In the genomic region with DNA sequence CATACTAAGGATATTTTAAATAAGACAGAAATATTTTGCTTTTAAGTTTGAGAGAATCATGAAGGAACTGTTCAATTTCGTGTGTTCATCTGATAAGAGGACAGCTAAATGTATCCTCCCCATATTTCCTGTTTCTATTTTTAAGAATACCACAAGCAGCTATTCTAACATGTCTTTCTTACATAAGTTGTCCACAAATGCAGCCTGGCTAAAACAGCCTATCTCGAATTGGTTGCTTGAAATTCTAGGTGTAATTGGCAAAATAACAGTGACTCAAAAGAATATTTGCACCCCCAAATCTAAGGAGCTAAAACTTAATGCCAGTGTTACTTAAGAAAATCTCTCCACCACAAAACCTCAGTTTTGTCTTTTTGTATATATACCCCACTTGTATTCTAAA, we compare ENCODE assay signal across 11 cellular contexts. TPM values are rescaled to one million over a fixed set of nuclear protein-coding genes. Genes with fewer than 3 reads are reported as not detected.
A peak's percentile ranks its signal among the peaks of the same experiment; 100 is the strongest.
DNase-seq lines count a peak whose midpoint lies in the region; ATAC-seq and TF ChIP-seq lines count a peak whose summit lies in the region.
"Had no signal": no experiment of that assay in that cellular context is flagged by ENCODE, and none has a peak within 500 bp of the region (broad histone marks: within the 10 kb centered on the region; RNA-seq: fewer than 3 reads in every experiment).

No MANE protein-coding gene starts in this region.

- CTCF ChIA-PET in activated CD8-positive, alpha-beta memory T cell treated with anti-CD3 and anti-CD28 coated beads, Interleukin-2, amount 10 ng/mL, durations not matched to agents 7 days and 5 days (lab: Charles Lee) = interaction anchor here (0.8 to 1.6 kb wide), 5 partner anchors 17 to 353 kb away, joined by 3 to 5 read pairs (median 3); a partner anchor contains a TSS
- CTCF ChIA-PET in activated B cell treated with CpG ODN at 0.5 μM for 24 hours (lab: Charles Lee) (interaction anchor here (0.9 to 1.5 kb wide), 2 partner anchors 35 to 58 kb away, joined by 3 to 6 read pairs; a partner anchor contains a TSS), HEK293T (lab: Yijun Ruan, JAX) (no interaction called here)

- no peaks in the 10 kb centered on the region for H3K79me2 ChIP-seq in smooth muscle cell (ENCODE audit: low read depth)

- peak; percentile 67 for ATAC-seq in activated CD8-positive, alpha-beta memory T cell treated with anti-CD3 and anti-CD28 coated beads, Interleukin-2, amount 10 ng/mL, durations not matched to agents 7 days and 5 days
- ATAC-seq in HG03342 (IDR thresholded peaks at IDR 0.05; ENCODE audit: unreplicated experiment) (peak; percentile 36), activated B cell treated with CpG ODN at 0.5 μM for 24 hours (ENCODE audit: low read depth) (peak; percentile 50), HG02571 (IDR thresholded peaks at IDR 0.05; ENCODE audit: unreplicated experiment) (no peak)

- no peaks in the 10 kb centered on the region for H4K20me1 ChIP-seq in smooth muscle cell (ENCODE audit: low read depth)

- H3K36me3 Mint-ChIP-seq in activated CD8-positive, alpha-beta memory T cell treated with anti-CD3 and anti-CD28 coated beads, Interleukin-2, amount 10 ng/mL, durations not matched to agents 7 days and 5 days = peaks cover 51% of the 10 kb centered on the region
- H3K36me3 Mint-ChIP-seq in activated B cell treated with CpG ODN at 0.5 μM for 24 hours (ENCODE audit: low read depth) (peaks cover 66% of the 10 kb centered on the region), nephron progenitor cell (ENCODE audit: low read depth) (no peaks in the 10 kb centered on the region)

- no peak overlapping the region for H3K9ac ChIP-seq in smooth muscle cell (ENCODE audit: low read depth)

- H2AFZ ChIP-seq in smooth muscle cell (ENCODE audit: low read depth) = no peak overlapping the region

- intact Hi-C loops in activated B cell treated with CpG ODN at 0.5 μM for 24 hours (cut with micrococcal nuclease) = loop anchor here (1.0 to 10.0 kb wide), 4 partner anchors 35 to 1231 kb away; a partner anchor contains a TSS

- H3K36me3 ChIP-seq in smooth muscle cell (ENCODE audit: low read depth) = no peaks in the 10 kb centered on the region
- H3K36me3 ChIP-seq: MG63 had no signal

- POLR2A ChIA-PET in activated B cell treated with CpG ODN at 0.5 μM for 24 hours (lab: Charles Lee) = interaction anchor here (0.6 to 2.5 kb wide), 11 partner anchors 9 to 131 kb away, joined by 3 to 12 read pairs (median 3); a partner anchor contains a TSS
- POLR2A ChIA-PET in HEK293T (lab: Yijun Ruan, JAX) = no interaction called here

- peak overlapping the region; percentile 43 for H3K4me2 ChIP-seq in smooth muscle cell

- H3K4me3 ChIP-seq in smooth muscle cell = no peak overlapping the region
- H3K4me3 ChIP-seq: MG63 had no signal

- no peaks in the 10 kb centered on the region for H3K4me1 ChIP-seq in smooth muscle cell (ENCODE audit: low read depth)

- H3K27ac ChIP-seq in smooth muscle cell (ENCODE audit: low read depth) = no peak overlapping the region

- peak overlapping the region; percentile 34 for H3K4me3 Mint-ChIP-seq in activated CD8-positive, alpha-beta memory T cell treated with anti-CD3 and anti-CD28 coated beads, Interleukin-2, amount 10 ng/mL, durations not matched to agents 7 days and 5 days
- H3K4me3 Mint-ChIP-seq in activated B cell treated with CpG ODN at 0.5 μM for 24 hours = peak overlapping the region; percentile 68
- no peak overlapping the region for H3K4me3 Mint-ChIP-seq in nephron progenitor cell

- H3K9me3 ChIP-seq in smooth muscle cell (replicated peaks; ENCODE audit: low read depth) = no peaks in the 10 kb centered on the region
- H3K9me3 ChIP-seq: MG63 had no signal

- H3K27ac Mint-ChIP-seq in activated CD8-positive, alpha-beta memory T cell treated with anti-CD3 and anti-CD28 coated beads, Interleukin-2, amount 10 ng/mL, durations not matched to agents 7 days and 5 days = peak overlapping the region; percentile 73
- H3K27ac Mint-ChIP-seq in activated B cell treated with CpG ODN at 0.5 μM for 24 hours (peak overlapping the region; percentile 65), nephron progenitor cell (no peak overlapping the region)

- DNase-seq in activated CD8-positive, alpha-beta memory T cell treated with anti-CD3 and anti-CD28 coated beads, Interleukin-2, amount 10 ng/mL, durations not matched to agents 7 days and 5 days = peak; percentile 47
- no peak for DNase-seq in activated CD8-positive, alpha-beta memory T cell treated with anti-CD3 and anti-CD28 coated beads for 24 hours
- DNase-seq in activated B cell treated with CpG ODN at 0.5 μM for 24 hours (no peak), smooth muscle cell (lab: John Stamatoyannopoulos, UW; ENCODE audit: unreplicated experiment) (no peak), nephron progenitor cell (no peak), HEK293T (ENCODE audit: extremely low spot score) (no peak)
- DNase-seq: ACHN, MG63 had no signal

- no peaks in the 10 kb centered on the region for H3K9me3 Mint-ChIP-seq in activated CD8-positive, alpha-beta memory T cell treated with anti-CD3 and anti-CD28 coated beads, Interleukin-2, amount 10 ng/mL, durations not matched to agents 7 days and 5 days (ENCODE audit: low read depth)
- H3K9me3 Mint-ChIP-seq in activated B cell treated with CpG ODN at 0.5 μM for 24 hours (peaks cover 2% of the 10 kb centered on the region), nephron progenitor cell (no peaks in the 10 kb centered on the region)

- 35% methylated on average over 2 of the region's 2 CpGs for WGBS in smooth muscle cell (ENCODE audit: low lambda C conversion rate)

- no peak for TF ChIP-seq CTCF in activated B cell treated with CpG ODN at 0.5 μM for 24 hours (IDR thresholded peaks at IDR 0.05)
- no peak for TF ChIP-seq CTCF in smooth muscle cell (IDR thresholded peaks at IDR 0.05; ENCODE audit: borderline replicate concordance, insufficient read depth, poor library complexity, severe bottlenecking)
- TF ChIP-seq CTCF in nephron progenitor cell (IDR thresholded peaks at IDR 0.05) = no peak

- H3K27me3 ChIP-seq in smooth muscle cell (ENCODE audit: low read depth) = no peaks in the 10 kb centered on the region

- no peaks in the 10 kb centered on the region for H3F3A ChIP-seq in smooth muscle cell (ENCODE audit: low read depth)

- peaks cover 69% of the 10 kb centered on the region for H3K4me1 Mint-ChIP-seq in activated CD8-positive, alpha-beta memory T cell treated with anti-CD3 and anti-CD28 coated beads, Interleukin-2, amount 10 ng/mL, durations not matched to agents 7 days and 5 days
- H3K4me1 Mint-ChIP-seq in activated B cell treated with CpG ODN at 0.5 μM for 24 hours (peaks cover 91% of the 10 kb centered on the region), nephron progenitor cell (peaks cover 4% of the 10 kb centered on the region)

- H3K27me3 Mint-ChIP-seq in activated CD8-positive, alpha-beta memory T cell treated with anti-CD3 and anti-CD28 coated beads, Interleukin-2, amount 10 ng/mL, durations not matched to agents 7 days and 5 days = no peaks in the 10 kb centered on the region
- no peaks in the 10 kb centered on the region for H3K27me3 Mint-ChIP-seq in activated B cell treated with CpG ODN at 0.5 μM for 24 hours
- no peaks in the 10 kb centered on the region for H3K27me3 Mint-ChIP-seq in nephron progenitor cell (ENCODE audit: low read depth, poor library complexity)

TF ChIP-seq in HEK293T, 16 proteins besides CTCF, POLR2A, EP300 and RAD21:
- TF ChIP-seq NFRKB (IDR thresholded peaks at IDR 0.05) (no peak), ARNT (IDR thresholded peaks at IDR 0.05) (no peak), FOXA1 (IDR thresholded peaks at IDR 0.05) (no peak), CTBP1 (IDR thresholded peaks at IDR 0.05; ENCODE audit: borderline replicate concordance) (no peak), FOXK2 (IDR thresholded peaks at IDR 0.05) (no peak), BHLHE40 (IDR thresholded peaks at IDR 0.05; ENCODE audit: borderline replicate concordance) (no peak), HDGF (IDR thresholded peaks at IDR 0.05; ENCODE audit: borderline replicate concordance) (no peak), FOXM1 (IDR thresholded peaks at IDR 0.05; ENCODE audit: borderline replicate concordance) (no peak), SUZ12 (IDR thresholded peaks at IDR 0.05) (no peak), SP1 (IDR thresholded peaks at IDR 0.05) (no peak), TARDBP (IDR thresholded peaks at IDR 0.05) (no peak), LEF1 (IDR thresholded peaks at IDR 0.05; ENCODE audit: borderline replicate concordance) (no peak), ELF4 (IDR thresholded peaks at IDR 0.05) (no peak), L3MBTL2 (conservative IDR thresholded peaks at IDR 0.05) (no peak), ZNF384 (IDR thresholded peaks at IDR 0.05) (no peak)
- TF ChIP-seq, protein P1, sequence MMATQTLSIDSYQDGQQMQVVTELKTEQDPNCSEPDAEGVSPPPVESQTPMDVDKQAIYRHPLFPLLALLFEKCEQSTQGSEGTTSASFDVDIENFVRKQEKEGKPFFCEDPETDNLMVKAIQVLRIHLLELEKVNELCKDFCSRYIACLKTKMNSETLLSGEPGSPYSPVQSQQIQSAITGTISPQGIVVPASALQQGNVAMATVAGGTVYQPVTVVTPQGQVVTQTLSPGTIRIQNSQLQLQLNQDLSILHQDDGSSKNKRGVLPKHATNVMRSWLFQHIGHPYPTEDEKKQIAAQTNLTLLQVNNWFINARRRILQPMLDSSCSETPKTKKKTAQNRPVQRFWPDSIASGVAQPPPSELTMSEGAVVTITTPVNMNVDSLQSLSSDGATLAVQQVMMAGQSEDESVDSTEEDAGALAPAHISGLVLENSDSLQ (IDR thresholded peaks at IDR 0.05) = no peak

RNA-seq across cellular contexts. Expression of a gene that starts 35.0 kb away (rescaled TPM):
- 10 to 100 TPM; 16.2 to 17.1 TPM for total RNA-seq in activated CD8-positive, alpha-beta memory T cell treated with anti-CD3 and anti-CD28 coated beads, Interleukin-2, amount 10 ng/mL, durations not matched to agents 7 days and 5 days
- total RNA-seq in activated B cell treated with CpG ODN at 0.5 μM for 24 hours (49.8 and 53.2 TPM in 2 replicates), smooth muscle cell (0.13 TPM in 1 of 2 replicates, not detected in the other)
- not detected in 2 replicates for polyA plus RNA-seq in smooth muscle cell
- total RNA-seq: lung microvascular endothelial cell had no signal

Comparison
In these comparisons a context has a peak if more than half of its experiments do, and no peak if none do; other contexts are left out.
1. RNA of a gene that starts 35.0 kb away (total RNA-seq): 49.8 to 53.2 TPM in activated B cell treated with CpG ODN at 0.5 μM for 24 hours and 16.2 to 17.1 TPM in activated CD8-positive, alpha-beta memory T cell treated with anti-CD3 and anti-CD28 coated beads, Interleukin-2, amount 10 ng/mL, durations not matched to agents 7 days and 5 days; 0.13 TPM in smooth muscle cell; every median in the first group is over 10 times any median in the second.